Comparison of ENCODE assay signal across 1 cellular context in genomic region chr1:92784639-92785500, GRCh38.
TF ChIP-seq lines count a peak whose summit lies in the region.

Gene EVI5 (minus strand): TSS chr1:92785108. CDS start chr1:92736546, 48,562 bp downstream.

TF ChIP-seq in HepG2, 621 proteins besides CTCF, POLR2A, EP300 and RAD21 (continued from another document and continues in another):
- TF ChIP-seq ZNF646 (CRISPR knock-in tag; IDR thresholded peaks at IDR 0.05) (no peak), NCOA5 (CRISPR knock-in tag; IDR thresholded peaks at IDR 0.05) (no peak), U2AF1 (optimal IDR thresholded peaks at IDR 0.05; ENCODE audit: low read depth, low read length) (no peak), PBX2 (CRISPR knock-in tag; IDR thresholded peaks at IDR 0.05) (no peak), ZNF30 (CRISPR knock-in tag; IDR thresholded peaks at IDR 0.05) (peak; percentile 99), HIC2 (CRISPR knock-in tag; IDR thresholded peaks at IDR 0.05; ENCODE audit: low read depth) (0 out of 2 replicates have a peak, but pooled peaks have one; percentile 59), PRDM15 (CRISPR knock-in tag; IDR thresholded peaks at IDR 0.05) (peak; percentile 79), ZNF256 (CRISPR knock-in tag; conservative IDR thresholded peaks at IDR 0.05) (peak; percentile 99), ZEB1 (IDR thresholded peaks at IDR 0.05; ENCODE audit: insufficient replicate concordance, low read depth) (no peak), ZNF383 (CRISPR knock-in tag; IDR thresholded peaks at IDR 0.05; ENCODE audit: borderline replicate concordance) (no peak), ZFP90 (CRISPR knock-in tag; IDR thresholded peaks at IDR 0.05; ENCODE audit: borderline replicate concordance) (peak; percentile 98), MEF2D (CRISPR knock-in tag; IDR thresholded peaks at IDR 0.05) (peak; percentile 86), ZNF737 (CRISPR knock-in tag; IDR thresholded peaks at IDR 0.05; ENCODE audit: borderline replicate concordance) (peak; percentile 85), ZNF513 (CRISPR knock-in tag; conservative IDR thresholded peaks at IDR 0.05) (no peak), ZNF296 (CRISPR knock-in tag; conservative IDR thresholded peaks at IDR 0.05) (peak; percentile 50; the same call in 1 of the 2 replicates), SCMH1 (CRISPR knock-in tag; IDR thresholded peaks at IDR 0.05; ENCODE audit: borderline replicate concordance) (no peak), THAP9 (CRISPR knock-in tag; IDR thresholded peaks at IDR 0.05; ENCODE audit: borderline replicate concordance) (peak; percentile 94; the same call in 1 of the 2 replicates), ZNF224 (CRISPR knock-in tag; IDR thresholded peaks at IDR 0.05) (peak; percentile 94; the same call in 1 of the 2 replicates), ZNF281 (CRISPR knock-in tag; IDR thresholded peaks at IDR 0.05; ENCODE audit: borderline replicate concordance) (peak; percentile 76), CCAR2 (optimal IDR thresholded peaks at IDR 0.05; ENCODE audit: low read depth, low read length) (no peak), FOXP1 (IDR thresholded peaks at IDR 0.05) (no peak), FOXP1 (CRISPR knock-in tag; IDR thresholded peaks at IDR 0.05) (no peak), MAFG (CRISPR knock-in tag; IDR thresholded peaks at IDR 0.05) (no peak), PAWR (CRISPR knock-in tag; IDR thresholded peaks at IDR 0.05; ENCODE audit: borderline replicate concordance) (peak; percentile 97; the same call in 1 of the 2 replicates), KDM2A (CRISPR knock-in tag; IDR thresholded peaks at IDR 0.05; ENCODE audit: borderline replicate concordance, low read depth) (peak; percentile 87), KAT8 (CRISPR knock-in tag; IDR thresholded peaks at IDR 0.05) (peak; percentile 88), ZNF503 (CRISPR knock-in tag; IDR thresholded peaks at IDR 0.05) (peak; percentile 57)
